In the genomic region with DNA sequence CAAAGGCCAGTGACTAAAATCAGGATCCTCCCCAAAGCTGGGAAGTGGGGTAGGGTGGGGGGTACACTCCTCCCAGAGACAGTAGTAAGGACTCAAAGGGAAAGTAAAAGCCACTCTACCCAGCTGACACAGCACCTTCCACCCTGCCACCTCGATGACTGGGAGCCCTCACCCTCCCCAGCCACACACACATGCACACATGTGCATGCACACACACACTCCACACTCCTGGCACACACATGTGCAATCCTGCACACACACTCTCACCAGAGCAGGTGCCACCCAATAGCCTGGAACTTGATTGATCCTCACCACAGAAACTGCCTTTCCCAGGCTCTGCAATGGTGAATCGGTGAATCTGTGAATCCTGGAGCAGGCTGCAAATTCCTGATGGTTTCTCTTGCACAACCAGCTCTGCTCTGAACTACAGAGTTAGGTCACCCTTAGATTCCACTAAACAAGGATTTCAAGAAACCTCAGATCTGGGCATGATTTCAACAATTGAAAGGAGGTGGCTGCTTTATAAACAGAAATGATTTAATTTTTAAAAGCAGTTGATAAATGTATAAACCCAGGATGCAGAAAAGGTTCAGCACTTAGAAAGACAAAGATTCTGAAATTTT, we compare ENCODE assay signal across 1 cellular context.
TF ChIP-seq lines count a peak whose summit lies in the region.

No MANE protein-coding gene starts in this region.

TF ChIP-seq in GM23338, 12 proteins besides CTCF, POLR2A, EP300 and RAD21 (continued from another document):
- TF ChIP-seq, protein P1, sequence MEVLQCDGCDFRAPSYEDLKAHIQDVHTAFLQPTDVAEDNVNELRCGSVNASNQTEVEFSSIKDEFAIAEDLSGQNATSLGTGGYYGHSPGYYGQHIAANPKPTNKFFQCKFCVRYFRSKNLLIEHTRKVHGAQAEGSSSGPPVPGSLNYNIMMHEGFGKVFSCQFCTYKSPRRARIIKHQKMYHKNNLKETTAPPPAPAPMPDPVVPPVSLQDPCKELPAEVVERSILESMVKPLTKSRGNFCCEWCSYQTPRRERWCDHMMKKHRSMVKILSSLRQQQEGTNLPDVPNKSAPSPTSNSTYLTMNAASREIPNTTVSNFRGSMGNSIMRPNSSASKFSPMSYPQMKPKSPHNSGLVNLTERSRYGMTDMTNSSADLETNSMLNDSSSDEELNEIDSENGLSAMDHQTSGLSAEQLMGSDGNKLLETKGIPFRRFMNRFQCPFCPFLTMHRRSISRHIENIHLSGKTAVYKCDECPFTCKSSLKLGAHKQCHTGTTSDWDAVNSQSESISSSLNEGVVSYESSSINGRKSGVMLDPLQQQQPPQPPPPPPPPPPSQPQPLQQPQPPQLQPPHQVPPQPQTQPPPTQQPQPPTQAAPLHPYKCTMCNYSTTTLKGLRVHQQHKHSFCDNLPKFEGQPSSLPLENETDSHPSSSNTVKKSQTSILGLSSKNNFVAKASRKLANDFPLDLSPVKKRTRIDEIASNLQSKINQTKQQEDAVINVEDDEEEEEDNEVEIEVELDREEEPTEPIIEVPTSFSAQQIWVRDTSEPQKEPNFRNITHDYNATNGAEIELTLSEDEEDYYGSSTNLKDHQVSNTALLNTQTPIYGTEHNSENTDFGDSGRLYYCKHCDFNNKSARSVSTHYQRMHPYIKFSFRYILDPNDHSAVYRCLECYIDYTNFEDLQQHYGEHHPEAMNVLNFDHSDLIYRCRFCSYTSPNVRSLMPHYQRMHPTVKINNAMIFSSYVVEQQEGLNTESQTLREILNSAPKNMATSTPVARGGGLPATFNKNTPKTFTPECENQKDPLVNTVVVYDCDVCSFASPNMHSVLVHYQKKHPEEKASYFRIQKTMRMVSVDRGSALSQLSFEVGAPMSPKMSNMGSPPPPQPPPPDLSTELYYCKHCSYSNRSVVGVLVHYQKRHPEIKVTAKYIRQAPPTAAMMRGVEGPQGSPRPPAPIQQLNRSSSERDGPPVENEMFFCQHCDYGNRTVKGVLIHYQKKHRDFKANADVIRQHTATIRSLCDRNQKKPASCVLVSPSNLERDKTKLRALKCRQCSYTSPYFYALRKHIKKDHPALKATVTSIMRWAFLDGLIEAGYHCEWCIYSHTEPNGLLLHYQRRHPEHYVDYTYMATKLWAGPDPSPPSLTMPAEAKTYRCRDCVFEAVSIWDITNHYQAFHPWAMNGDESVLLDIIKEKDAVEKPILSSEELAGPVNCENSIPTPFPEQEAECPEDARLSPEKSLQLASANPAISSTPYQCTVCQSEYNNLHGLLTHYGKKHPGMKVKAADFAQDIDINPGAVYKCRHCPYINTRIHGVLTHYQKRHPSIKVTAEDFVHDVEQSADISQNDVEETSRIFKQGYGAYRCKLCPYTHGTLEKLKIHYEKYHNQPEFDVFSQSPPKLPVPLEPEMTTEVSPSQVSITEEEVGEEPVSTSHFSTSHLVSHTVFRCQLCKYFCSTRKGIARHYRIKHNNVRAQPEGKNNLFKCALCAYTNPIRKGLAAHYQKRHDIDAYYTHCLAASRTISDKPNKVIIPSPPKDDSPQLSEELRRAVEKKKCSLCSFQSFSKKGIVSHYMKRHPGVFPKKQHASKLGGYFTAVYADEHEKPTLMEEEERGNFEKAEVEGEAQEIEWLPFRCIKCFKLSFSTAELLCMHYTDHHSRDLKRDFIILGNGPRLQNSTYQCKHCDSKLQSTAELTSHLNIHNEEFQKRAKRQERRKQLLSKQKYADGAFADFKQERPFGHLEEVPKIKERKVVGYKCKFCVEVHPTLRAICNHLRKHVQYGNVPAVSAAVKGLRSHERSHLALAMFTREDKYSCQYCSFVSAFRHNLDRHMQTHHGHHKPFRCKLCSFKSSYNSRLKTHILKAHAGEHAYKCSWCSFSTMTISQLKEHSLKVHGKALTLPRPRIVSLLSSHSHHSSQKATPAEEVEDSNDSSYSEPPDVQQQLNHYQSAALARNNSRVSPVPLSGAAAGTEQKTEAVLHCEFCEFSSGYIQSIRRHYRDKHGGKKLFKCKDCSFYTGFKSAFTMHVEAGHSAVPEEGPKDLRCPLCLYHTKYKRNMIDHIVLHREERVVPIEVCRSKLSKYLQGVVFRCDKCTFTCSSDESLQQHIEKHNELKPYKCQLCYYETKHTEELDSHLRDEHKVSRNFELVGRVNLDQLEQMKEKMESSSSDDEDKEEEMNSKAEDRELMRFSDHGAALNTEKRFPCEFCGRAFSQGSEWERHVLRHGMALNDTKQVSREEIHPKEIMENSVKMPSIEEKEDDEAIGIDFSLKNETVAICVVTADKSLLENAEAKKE (CRISPR knock-in tag; IDR thresholded peaks at IDR 0.05), result no peak
- TF ChIP-seq, protein P2, sequence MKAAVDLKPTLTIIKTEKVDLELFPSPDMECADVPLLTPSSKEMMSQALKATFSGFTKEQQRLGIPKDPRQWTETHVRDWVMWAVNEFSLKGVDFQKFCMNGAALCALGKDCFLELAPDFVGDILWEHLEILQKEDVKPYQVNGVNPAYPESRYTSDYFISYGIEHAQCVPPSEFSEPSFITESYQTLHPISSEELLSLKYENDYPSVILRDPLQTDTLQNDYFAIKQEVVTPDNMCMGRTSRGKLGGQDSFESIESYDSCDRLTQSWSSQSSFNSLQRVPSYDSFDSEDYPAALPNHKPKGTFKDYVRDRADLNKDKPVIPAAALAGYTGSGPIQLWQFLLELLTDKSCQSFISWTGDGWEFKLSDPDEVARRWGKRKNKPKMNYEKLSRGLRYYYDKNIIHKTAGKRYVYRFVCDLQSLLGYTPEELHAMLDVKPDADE (IDR thresholded peaks at IDR 0.05), result no peak
- TF ChIP-seq EZH2phosphoT487 (IDR thresholded peaks at IDR 0.05; ENCODE audit: unreplicated experiment) (no peak), ZNF114 (CRISPR knock-in tag; IDR thresholded peaks at IDR 0.05) (no peak)
